In genomic region chr1:18673976-18674375, GRCh38 we compare ENCODE assay signal across 24 cellular contexts. TPM values are rescaled to one million over a fixed set of nuclear protein-coding genes. Genes with fewer than 3 reads are reported as not detected.
DNase-seq lines count a peak whose midpoint lies in the region; ATAC-seq, FAIRE-seq and TF ChIP-seq lines count a peak whose summit lies in the region.
"Had no signal": no experiment of that assay in that cellular context is flagged by ENCODE, and none has a peak within 500 bp of the region (broad histone marks: within the 10 kb centered on the region; RNA-seq: fewer than 3 reads in every experiment).

No MANE protein-coding gene starts in this region.

- 0 out of 3 replicates have a peak, but pooled peaks have one; percentile 30 for ATAC-seq in HepG2
- ATAC-seq in right lobe of liver, result no peak
- ATAC-seq in right cardiac atrium, result no peak
- no peak for ATAC-seq in HG02571 (IDR thresholded peaks at IDR 0.05; ENCODE audit: unreplicated experiment)
- ATAC-seq: activated CD8-positive, alpha-beta T cell treated with anti-CD3 and anti-CD28 coated beads, Interleukin-2, amount 10 ng/mL, durations not matched to agents 7 days and 5 days; activated T-cell treated with anti-CD3 and anti-CD28 coated beads, Interleukin-2, amount 50 U/mL, for 72 hours had no signal

- H3K79me2 ChIP-seq in HepG2 (ENCODE audit: insufficient read depth, low read length), result no peaks in the 10 kb centered on the region
- H3K79me2 ChIP-seq in OCI-LY7 (ENCODE audit: insufficient read depth, low read depth, low read length), result no peaks in the 10 kb centered on the region

- intact Hi-C loops in HepG2 (cut with micrococcal nuclease; ENCODE audit: unreplicated experiment) (no loop called here), right lobe of liver (cut with DNase I) (no loop called here), OCI-LY7 (cut with micrococcal nuclease; ENCODE audit: unreplicated experiment) (no loop called here), right cardiac atrium (cut with DNase I) (no loop called here), prostate gland (cut with DNase I) (no loop called here)

- no peak overlapping the region for H2AFZ ChIP-seq in HepG2 (ENCODE audit: low read length)
- no peak overlapping the region for H2AFZ ChIP-seq in OCI-LY7 (ENCODE audit: low read length)

- no peaks in the 10 kb centered on the region for H3K9me3 Mint-ChIP-seq in chondrocyte (ENCODE audit: low read depth)
- H3K9me3 Mint-ChIP-seq: activated T-cell treated with anti-CD3 and anti-CD28 coated beads, Interleukin-2, amount 50 U/mL, for 72 hours; CD4-positive, alpha-beta memory T cell; T-helper 1 cell treated with Interleukin-12 subunit alpha and Interleukin-12 subunit beta and Interleukin-4 antibody, amounts not matched to agents 30 μg/mL and 1 μg/mL, for 36 hours had no signal

- no peak for FAIRE-seq in HepG2 (lab: Jason Lieb, UNC)
- FAIRE-seq: GM19239 had no signal

- H3K9me2 ChIP-seq in OCI-LY7 (ENCODE audit: insufficient read depth, low read length), result no peaks in the 10 kb centered on the region

- BruUV-seq in HepG2 (replicated peaks; lab: Mats Ljungman, UMichigan), result no TSS peak
- no TSS peak for BruUV-seq in OCI-LY7 (replicated peaks; lab: Mats Ljungman, UMichigan)

- DNase-seq in HepG2 (ENCODE audit: low spot score) (no peak), right lobe of liver (no peak), OCI-LY7 (ENCODE audit: low spot score) (peak; percentile 37), chondrocyte (ENCODE audit: low spot score) (no peak), right cardiac atrium (no peak), GM20000 (ENCODE audit: low spot score) (no peak), prostate gland (ENCODE audit: low spot score) (no peak)
- DNase-seq: activated CD4-positive, CD25-positive, alpha-beta regulatory T cell; activated CD8-positive, alpha-beta T cell treated with anti-CD3 and anti-CD28 coated beads, Interleukin-2, amount 10 ng/mL, durations not matched to agents 7 days and 5 days; activated T-cell treated with anti-CD3 and anti-CD28 coated beads, Interleukin-2, amount 50 U/mL, for 72 hours; CD4-positive, alpha-beta memory T cell; dermis blood vessel endothelial cell; HCEC 1CT; Kasumi-1; NCI-H1436 treated with DMSO at 0.1 percent for 48 hours; SHP77; stimulated activated CD4-positive, alpha-beta T cell treated with anti-CD3 and anti-CD28 coated beads, Interleukin-1b, Interleukin-23, amount 100 ng/mL, for 48 hours; stomach; upper lobe of left lung had no signal

- peaks cover 47% of the 10 kb centered on the region for H3K27me3 Mint-ChIP-seq in chondrocyte (ENCODE audit: low read depth)

- H3K4me2 ChIP-seq in HepG2 (ENCODE audit: low read depth, low read length) (no peak overlapping the region), OCI-LY7 (ENCODE audit: low read length) (no peak overlapping the region)

- TF ChIP-seq CTCF in HepG2 (CRISPR knock-in tag; IDR thresholded peaks at IDR 0.05) (no peak), right lobe of liver (IDR thresholded peaks at IDR 0.05) (no peak), OCI-LY7 (conservative IDR thresholded peaks at IDR 0.05; ENCODE audit: low read length) (peak; percentile 73), chondrocyte (IDR thresholded peaks at IDR 0.05) (peak; percentile 33), GM20000 (IDR thresholded peaks at IDR 0.05; ENCODE audit: extremely low read depth, missing control alignments) (no peak), prostate gland (IDR thresholded peaks at IDR 0.05) (no peak)

- H3K27ac Mint-ChIP-seq in chondrocyte (ENCODE audit: unreplicated experiment), result no peak overlapping the region
- H3K27ac Mint-ChIP-seq: activated CD8-positive, alpha-beta T cell treated with anti-CD3 and anti-CD28 coated beads, Interleukin-2, amount 10 ng/mL, durations not matched to agents 7 days and 5 days; activated T-cell treated with anti-CD3 and anti-CD28 coated beads, Interleukin-2, amount 50 U/mL, for 72 hours; CD4-positive, alpha-beta memory T cell; T-helper 1 cell treated with Interleukin-12 subunit alpha and Interleukin-12 subunit beta and Interleukin-4 antibody, amounts not matched to agents 30 μg/mL and 1 μg/mL, for 36 hours had no signal

- H3K27me3 ChIP-seq in HepG2 (ENCODE audit: control insufficient read depth in 1 of 2, insufficient read depth in 2 of 2, low read length in 2 of 2) (peaks cover 7 to 67% of the 10 kb centered on the region in 2 experiments; a peak in 4 of 5 replicates), right lobe of liver (no peaks in the 10 kb centered on the region), right cardiac atrium (ENCODE audit: control insufficient read depth, insufficient read depth) (no peaks in the 10 kb centered on the region), prostate gland (replicated peaks; ENCODE audit: insufficient read depth) (no peaks in the 10 kb centered on the region)

- no peak overlapping the region for H3K9ac ChIP-seq in HepG2 (ENCODE audit: insufficient read depth, low read depth, low read length)

- TF ChIP-seq POLR2A in HepG2 (IDR thresholded peaks at IDR 0.05; ENCODE audit: insufficient read depth in 1 of 2, low read depth in 2 of 2, low read length in 2 of 2) (no peak), right lobe of liver (IDR thresholded peaks at IDR 0.05) (no peak), prostate gland (IDR thresholded peaks at IDR 0.05) (no peak)

- H3K36me3 ChIP-seq in HepG2 (replicated peaks in 1 of 2; ENCODE audit: control insufficient read depth in 1 of 2, insufficient read depth in 2 of 2, low read length in 2 of 2) (no peaks in the 10 kb centered on the region), right lobe of liver (no peaks in the 10 kb centered on the region), OCI-LY7 (ENCODE audit: insufficient read depth, low read length) (no peaks in the 10 kb centered on the region), prostate gland (no peaks in the 10 kb centered on the region)
- H3K36me3 ChIP-seq: stomach, upper lobe of left lung had no signal

- CTCF ChIA-PET in HepG2 (lab: Yijun Ruan, JAX; ENCODE audit: low intra/inter-chr PET ratio, low total read pairs) (interaction anchor here (1.1 kb wide), 1 partner anchor 74 kb away, joined by 4 read pairs; no protein-coding TSS in a partner anchor), OCI-LY7 (lab: Charles Lee; ENCODE audit: unreplicated experiment) (no interaction called here)

- TF ChIP-seq RAD21 in HepG2 (CRISPR knock-in tag; IDR thresholded peaks at IDR 0.05), result no peak

- no peaks in the 10 kb centered on the region; the same call in 1 of the 2 replicates for H4K20me1 ChIP-seq in HepG2 (ENCODE audit: insufficient read depth, low read length)
- H4K20me1 ChIP-seq in OCI-LY7 (ENCODE audit: insufficient read depth, low read length), result no peaks in the 10 kb centered on the region

- POLR2A ChIA-PET in HepG2 (lab: Yijun Ruan, JAX) (no interaction called here), OCI-LY7 (lab: Charles Lee) (interaction anchor here (1.6 kb wide), 1 partner anchor 9 kb away, joined by 3 read pairs; no protein-coding TSS in a partner anchor)

- H3K4me1 ChIP-seq in HepG2 (ENCODE audit: insufficient read depth, low read length) (peaks cover 13% of the 10 kb centered on the region), right lobe of liver (no peaks in the 10 kb centered on the region), OCI-LY7 (ENCODE audit: insufficient read depth, low read length, poor library complexity, severe bottlenecking) (peaks cover 4% of the 10 kb centered on the region), right cardiac atrium (ENCODE audit: control insufficient read depth, insufficient read depth, low read length) (no peaks in the 10 kb centered on the region), prostate gland (replicated peaks) (peaks cover 8% of the 10 kb centered on the region)

- TF ChIP-seq EP300 in HepG2 (IDR thresholded peaks at IDR 0.05; ENCODE audit: low read depth in 2 of 2, low read length in 2 of 2) (no peak), HepG2 (CRISPR knock-in tag; IDR thresholded peaks at IDR 0.05; ENCODE audit: borderline replicate concordance) (no peak)

- in situ Hi-C loops in HepG2 (cut with HindIII; ENCODE audit: extremely low pct_ligation_motif_present, low pct_unique_long_range_greater_than_20kb), result no loop called here

- no peaks in the 10 kb centered on the region for H3K36me3 Mint-ChIP-seq in chondrocyte (ENCODE audit: low read depth)
- H3K36me3 Mint-ChIP-seq: CD4-positive, alpha-beta memory T cell had no signal

- no peaks in the 10 kb centered on the region for H3K9me3 ChIP-seq in HepG2 (ENCODE audit: low read length)
- no peaks in the 10 kb centered on the region for H3K9me3 ChIP-seq in right lobe of liver
- H3K9me3 ChIP-seq in OCI-LY7 (ENCODE audit: low read length), result no peaks in the 10 kb centered on the region
- H3K9me3 ChIP-seq in right cardiac atrium (ENCODE audit: control insufficient read depth, low read length), result no peaks in the 10 kb centered on the region
- no peaks in the 10 kb centered on the region for H3K9me3 ChIP-seq in prostate gland
- H3K9me3 ChIP-seq: stomach, upper lobe of left lung had no signal

- H3K4me3 ChIP-seq in HepG2 (replicated peaks in 1 of 3; ENCODE audit: insufficient read depth in 1 of 3, low read depth in 2 of 3, low read length in 3 of 3), result no peak overlapping the region
- H3K4me3 ChIP-seq in right lobe of liver, result no peak overlapping the region
- H3K4me3 ChIP-seq in OCI-LY7 (ENCODE audit: low read depth, low read length, poor library complexity, severe bottlenecking), result no peak overlapping the region
- H3K4me3 ChIP-seq in right cardiac atrium (ENCODE audit: low read length), result no peak overlapping the region
- H3K4me3 ChIP-seq in prostate gland, result no peak overlapping the region
- H3K4me3 ChIP-seq: stomach, upper lobe of left lung had no signal

- H3K4me1 Mint-ChIP-seq in chondrocyte (ENCODE audit: low read depth), result no peaks in the 10 kb centered on the region
- H3K4me1 Mint-ChIP-seq: CD4-positive, alpha-beta memory T cell had no signal

- no peak overlapping the region for H3K4me3 Mint-ChIP-seq in chondrocyte (ENCODE audit: unreplicated experiment)
- H3K4me3 Mint-ChIP-seq: activated CD8-positive, alpha-beta T cell treated with anti-CD3 and anti-CD28 coated beads, Interleukin-2, amount 10 ng/mL, durations not matched to agents 7 days and 5 days; activated T-cell treated with anti-CD3 and anti-CD28 coated beads, Interleukin-2, amount 50 U/mL, for 72 hours; CD4-positive, alpha-beta memory T cell; T-helper 1 cell treated with Interleukin-12 subunit alpha and Interleukin-12 subunit beta and Interleukin-4 antibody, amounts not matched to agents 30 μg/mL and 1 μg/mL, for 36 hours had no signal

- H3K27ac ChIP-seq in HepG2 (ENCODE audit: extremely low read length, insufficient read depth, low read length) (no peak overlapping the region), right lobe of liver (no peak overlapping the region), OCI-LY7 (ENCODE audit: low read depth, low read length, poor library complexity, severe bottlenecking) (no peak overlapping the region), right cardiac atrium (ENCODE audit: low read length) (no peak overlapping the region), prostate gland (no peak overlapping the region)
- H3K27ac ChIP-seq: stomach, upper lobe of left lung had no signal

- WGBS in HepG2 (ENCODE audit: low lambda C conversion rate), result 20% methylated on average over 5 of the region's 5 CpGs
- 34% methylated on average over 4 of the region's 5 CpGs for WGBS in right lobe of liver (ENCODE audit: insufficient coverage, low coverage, low lambda C conversion rate, missing lambda C conversion rate)
- 47% methylated on average over 5 of the region's 5 CpGs for WGBS in right cardiac atrium
- WGBS in prostate gland, result 72% methylated on average over 5 of the region's 5 CpGs

RNA-seq across cellular contexts. Expression of gene PAX7, which starts 43.3 kb away (rescaled TPM):
- total RNA-seq in HepG2 (2016; rRNA removed; fragmentation: Illumina TruSeq; extraction: Trizol) (not detected in 2 replicates), right lobe of liver (not detected), OCI-LY7 (2022) (not detected in 2 replicates), chondrocyte (not detected in 3 replicates), right cardiac atrium (not detected), prostate gland (under 1 TPM in 1 of 2 donors, not detected in 1; 0.32 TPM)
- total RNA-seq in HepG2 (2016; cell fraction: cytosol; rRNA removed; fragmentation: Illumina TruSeq; extraction: Trizol; ENCODE audit: low read depth), result not detected in 2 replicates
- not detected in 2 replicates for total RNA-seq in HepG2 (2016; cell fraction: insoluble cytoplasmic fraction; rRNA removed; fragmentation: Illumina TruSeq; extraction: Trizol)
- not detected in 2 replicates for total RNA-seq in HepG2 (2016; cell fraction: membrane; rRNA removed; fragmentation: Illumina TruSeq; extraction: Trizol)
- total RNA-seq in HepG2 (2016; cell fraction: nucleus; rRNA removed; fragmentation: Illumina TruSeq; extraction: Trizol), result not detected in 2 replicates
- polyA plus RNA-seq in HepG2 (2011; rRNA removed) (not detected in 2 replicates), right cardiac atrium (not detected)
- not detected in 2 replicates for polyA plus RNA-seq in HepG2 (2011; cell fraction: cytosol; rRNA removed)
- not detected in 2 replicates for polyA plus RNA-seq in HepG2 (2011; cell fraction: nucleus; rRNA removed)
- not detected in 2 replicates for polyA plus RNA-seq in HepG2 (2012)
- polyA plus RNA-seq in HepG2 (2016; cell fraction: cytosol; fragmentation: Illumina TruSeq; extraction: Trizol; ENCODE audit: low read depth), result not detected in 2 replicates
- not detected in 2 replicates for polyA plus RNA-seq in HepG2 (2016; cell fraction: insoluble cytoplasmic fraction; fragmentation: Illumina TruSeq; extraction: Trizol; ENCODE audit: low read depth)
- polyA plus RNA-seq in HepG2 (2016; cell fraction: membrane; fragmentation: Illumina TruSeq; extraction: Trizol; ENCODE audit: low read depth), result not detected in 2 replicates
- not detected in 2 replicates for polyA plus RNA-seq in HepG2 (2016; cell fraction: nucleus; fragmentation: Illumina TruSeq; extraction: Trizol; ENCODE audit: insufficient read depth, low read depth)
- not detected in 2 replicates for polyA minus RNA-seq in HepG2 (2011; rRNA and poly(A)+ RNA removed; ENCODE audit: low replicate concordance)
- polyA minus RNA-seq in HepG2 (2011; cell fraction: cytosol; rRNA and poly(A)+ RNA removed), result not detected in 2 replicates
- not detected in 2 replicates for polyA minus RNA-seq in HepG2 (2011; cell fraction: nucleus; rRNA and poly(A)+ RNA removed)
- not detected in 2 replicates for total RNA-seq in OCI-LY7 (2014; rRNA removed; shearing (Covaris generic))
- total RNA-seq: activated CD8-positive, alpha-beta T cell treated with anti-CD3 and anti-CD28 coated beads, Interleukin-2, amount 10 ng/mL, durations not matched to agents 7 days and 5 days; activated T-cell treated with anti-CD3 and anti-CD28 coated beads, Interleukin-2, amount 50 U/mL, for 72 hours; CD4-positive, alpha-beta memory T cell; dermis blood vessel endothelial cell; omental fat pad; stomach; upper lobe of left lung had no signal
- polyA plus RNA-seq: CD4-positive, alpha-beta memory T cell; esophagus; stomach had no signal

Comparison
In these comparisons a context has a peak if more than half of its experiments do, and no peak if none do; other contexts are left out.
1. CTCF ChIP-seq: peak in OCI-LY7 (single experiment) and chondrocyte (single experiment); none in HepG2 (single experiment), right lobe of liver (0 of 4), GM20000 (single experiment) and prostate gland (0 of 4).